Comparison of ENCODE assay signal across 11 cellular contexts in the genomic region with DNA sequence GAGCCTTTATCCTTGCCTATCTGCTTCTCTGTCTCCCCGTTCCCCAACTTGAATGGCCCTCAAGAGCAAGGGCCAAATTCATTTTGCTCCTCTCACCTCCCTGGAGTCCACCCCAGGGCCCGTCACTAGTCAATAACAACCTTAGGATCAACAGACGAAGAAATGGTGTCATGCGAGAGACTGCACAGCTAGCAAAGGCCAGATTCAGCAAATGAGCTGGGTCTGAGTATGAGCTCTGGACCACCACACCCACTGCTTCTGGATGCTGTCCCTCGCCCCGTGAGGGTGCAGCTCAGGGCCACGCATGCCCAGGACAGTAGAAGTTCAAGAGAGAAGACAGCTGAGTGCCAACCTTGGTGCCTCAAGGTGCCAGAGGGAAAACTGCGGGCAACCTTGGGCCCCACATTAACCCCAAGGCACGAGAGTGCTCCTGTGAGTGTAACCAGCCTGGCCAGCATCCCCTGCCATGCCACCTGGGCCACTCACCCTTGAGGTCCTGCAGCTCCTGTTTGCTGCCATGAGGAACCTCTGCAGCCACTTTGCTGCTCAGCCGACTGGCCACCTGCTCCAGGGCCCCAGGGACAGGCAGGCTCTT. TPM values are rescaled to one million over a fixed set of nuclear protein-coding genes. Genes with fewer than 3 reads are reported as not detected.
DNase-seq lines count a peak whose midpoint lies in the region; ATAC-seq and TF ChIP-seq lines count a peak whose summit lies in the region.
"Had no signal": no experiment of that assay in that cellular context is flagged by ENCODE, and none has a peak within 500 bp of the region (broad histone marks: within the 10 kb centered on the region; RNA-seq: fewer than 3 reads in every experiment).

No MANE protein-coding gene starts in this region.

- H2AFZ ChIP-seq in hepatocyte, result no peak overlapping the region

- ATAC-seq in WTC11, result no peak
- no peak for ATAC-seq in stimulated activated naive CD8-positive, alpha-beta T cell treated with anti-CD3 and anti-CD28 coated beads, Interleukin-15, amount 100 ng/mL, for 72 hours
- no peak for ATAC-seq in GM21786 (IDR thresholded peaks at IDR 0.05; ENCODE audit: unreplicated experiment)
- ATAC-seq: right cardiac atrium had no signal

- H3K27me3 Mint-ChIP-seq in activated naive CD4-positive, alpha-beta T cell treated with anti-CD3 and anti-CD28 coated beads, Interleukin-2, amount 50 U/mL, for 24 hours, result no peaks in the 10 kb centered on the region
- no peaks in the 10 kb centered on the region; the same call in 1 of the 2 replicates for H3K27me3 Mint-ChIP-seq in WTC11 (ENCODE audit: low read depth)
- H3K27me3 Mint-ChIP-seq in stimulated activated naive CD8-positive, alpha-beta T cell treated with anti-CD3 and anti-CD28 coated beads, Interleukin-15, amount 100 ng/mL, for 72 hours, result no peaks in the 10 kb centered on the region

- peaks cover 44% of the 10 kb centered on the region for H3K4me1 Mint-ChIP-seq in activated naive CD4-positive, alpha-beta T cell treated with anti-CD3 and anti-CD28 coated beads, Interleukin-2, amount 50 U/mL, for 24 hours
- peaks cover 17% of the 10 kb centered on the region for H3K4me1 Mint-ChIP-seq in WTC11
- peaks cover 46% of the 10 kb centered on the region for H3K4me1 Mint-ChIP-seq in stimulated activated naive CD8-positive, alpha-beta T cell treated with anti-CD3 and anti-CD28 coated beads, Interleukin-15, amount 100 ng/mL, for 72 hours

- H3K79me2 ChIP-seq in hepatocyte, result peaks cover 44% of the 10 kb centered on the region

- no peak for DNase-seq in activated naive CD4-positive, alpha-beta T cell treated with anti-CD3 and anti-CD28 coated beads, Interleukin-2, amount 50 U/mL, for 16 hours
- DNase-seq in WTC11 (ENCODE audit: low spot score), result no peak
- DNase-seq in hepatocyte (ENCODE audit: low spot score), result no peak
- DNase-seq in stimulated activated naive CD8-positive, alpha-beta T cell treated with anti-CD3 and anti-CD28 coated beads, Interleukin-15, amount 100 ng/mL, for 72 hours, result no peak
- DNase-seq in C1 segment of cervical spinal cord (lab: John Stamatoyannopoulos, UW), result no peak
- no peak for DNase-seq in hypothalamus (lab: John Stamatoyannopoulos, UW)
- DNase-seq: cerebellar nuclear complex, NCI-H69 had no signal

- no peaks in the 10 kb centered on the region for H3K36me3 ChIP-seq in hepatocyte (replicated peaks; ENCODE audit: insufficient read depth, low read depth)

- H3K27me3 ChIP-seq in hepatocyte, result no peaks in the 10 kb centered on the region

- no peak overlapping the region for H3K27ac ChIP-seq in hepatocyte

- H3K4me3 Mint-ChIP-seq in activated naive CD4-positive, alpha-beta T cell treated with anti-CD3 and anti-CD28 coated beads, Interleukin-2, amount 50 U/mL, for 24 hours, result peak overlapping the region; percentile 99
- peak overlapping the region; percentile 93 for H3K4me3 Mint-ChIP-seq in WTC11
- peak overlapping the region; percentile 89 to 94 for H3K4me3 Mint-ChIP-seq in stimulated activated naive CD8-positive, alpha-beta T cell treated with anti-CD3 and anti-CD28 coated beads, Interleukin-15, amount 100 ng/mL, for 72 hours

- H3K4me2 ChIP-seq in hepatocyte, result peak overlapping the region; percentile 91

- no peaks in the 10 kb centered on the region for H3K9me3 Mint-ChIP-seq in activated naive CD4-positive, alpha-beta T cell treated with anti-CD3 and anti-CD28 coated beads, Interleukin-2, amount 50 U/mL, for 24 hours
- H3K9me3 Mint-ChIP-seq in WTC11, result no peaks in the 10 kb centered on the region
- no peaks in the 10 kb centered on the region for H3K9me3 Mint-ChIP-seq in stimulated activated naive CD8-positive, alpha-beta T cell treated with anti-CD3 and anti-CD28 coated beads, Interleukin-15, amount 100 ng/mL, for 72 hours

- H3K27ac Mint-ChIP-seq in activated naive CD4-positive, alpha-beta T cell treated with anti-CD3 and anti-CD28 coated beads, Interleukin-2, amount 50 U/mL, for 24 hours, result no peak overlapping the region
- H3K27ac Mint-ChIP-seq in WTC11, result peak overlapping the region; percentile 15
- H3K27ac Mint-ChIP-seq in stimulated activated naive CD8-positive, alpha-beta T cell treated with anti-CD3 and anti-CD28 coated beads, Interleukin-15, amount 100 ng/mL, for 72 hours, result no peak overlapping the region

- 93% methylated on average over 10 of the region's 10 CpGs for WGBS in hepatocyte (ENCODE audit: low lambda C conversion rate, missing lambda C conversion rate)

- H3K4me3 ChIP-seq in hepatocyte, result no peak overlapping the region

- TF ChIP-seq CTCF in WTC11 (IDR thresholded peaks at IDR 0.05) (no peak), hepatocyte (IDR thresholded peaks at IDR 0.05; ENCODE audit: poor library complexity) (no peak)

- H3K4me1 ChIP-seq in hepatocyte (ENCODE audit: insufficient read depth), result peaks cover 15% of the 10 kb centered on the region

- H3K9me3 ChIP-seq in hepatocyte (ENCODE audit: low read depth), result no peaks in the 10 kb centered on the region

- H3K9me2 ChIP-seq in hepatocyte (replicated peaks; ENCODE audit: insufficient read depth), result no peaks in the 10 kb centered on the region

- peaks cover 7% of the 10 kb centered on the region for H3K36me3 Mint-ChIP-seq in activated naive CD4-positive, alpha-beta T cell treated with anti-CD3 and anti-CD28 coated beads, Interleukin-2, amount 50 U/mL, for 24 hours
- peaks cover 16% of the 10 kb centered on the region for H3K36me3 Mint-ChIP-seq in WTC11

- CTCF ChIA-PET in WTC11 (lab: Charles Lee), result interaction anchor here (2.6 kb wide), 1 partner anchor 11 kb away, joined by 14 read pairs; a partner anchor contains a TSS

- no peaks in the 10 kb centered on the region for H4K20me1 ChIP-seq in hepatocyte (ENCODE audit: insufficient read depth, poor library complexity, severe bottlenecking)

- POLR2A ChIA-PET in WTC11 (lab: Charles Lee), result interaction anchor here (1.2 kb wide), 1 partner anchor 12 kb away, joined by 3 read pairs; a partner anchor contains a TSS

TF ChIP-seq in WTC11, 78 proteins besides CTCF, POLR2A, EP300 and RAD21 (continues in another document):
- TF ChIP-seq ZNF232 (CRISPR knock-in tag; IDR thresholded peaks at IDR 0.05) (no peak), FOXP1 (CRISPR knock-in tag; IDR thresholded peaks at IDR 0.05; ENCODE audit: borderline replicate concordance) (no peak), ZNF121 (CRISPR knock-in tag; IDR thresholded peaks at IDR 0.05) (no peak), RELA (CRISPR knock-in tag; IDR thresholded peaks at IDR 0.05; ENCODE audit: borderline replicate concordance) (no peak), ATF1 (CRISPR knock-in tag; IDR thresholded peaks at IDR 0.05) (no peak), FOXK1 (CRISPR knock-in tag; IDR thresholded peaks at IDR 0.05) (no peak), NFATC4 (CRISPR knock-in tag; IDR thresholded peaks at IDR 0.05) (no peak)
- TF ChIP-seq, protein P1, sequence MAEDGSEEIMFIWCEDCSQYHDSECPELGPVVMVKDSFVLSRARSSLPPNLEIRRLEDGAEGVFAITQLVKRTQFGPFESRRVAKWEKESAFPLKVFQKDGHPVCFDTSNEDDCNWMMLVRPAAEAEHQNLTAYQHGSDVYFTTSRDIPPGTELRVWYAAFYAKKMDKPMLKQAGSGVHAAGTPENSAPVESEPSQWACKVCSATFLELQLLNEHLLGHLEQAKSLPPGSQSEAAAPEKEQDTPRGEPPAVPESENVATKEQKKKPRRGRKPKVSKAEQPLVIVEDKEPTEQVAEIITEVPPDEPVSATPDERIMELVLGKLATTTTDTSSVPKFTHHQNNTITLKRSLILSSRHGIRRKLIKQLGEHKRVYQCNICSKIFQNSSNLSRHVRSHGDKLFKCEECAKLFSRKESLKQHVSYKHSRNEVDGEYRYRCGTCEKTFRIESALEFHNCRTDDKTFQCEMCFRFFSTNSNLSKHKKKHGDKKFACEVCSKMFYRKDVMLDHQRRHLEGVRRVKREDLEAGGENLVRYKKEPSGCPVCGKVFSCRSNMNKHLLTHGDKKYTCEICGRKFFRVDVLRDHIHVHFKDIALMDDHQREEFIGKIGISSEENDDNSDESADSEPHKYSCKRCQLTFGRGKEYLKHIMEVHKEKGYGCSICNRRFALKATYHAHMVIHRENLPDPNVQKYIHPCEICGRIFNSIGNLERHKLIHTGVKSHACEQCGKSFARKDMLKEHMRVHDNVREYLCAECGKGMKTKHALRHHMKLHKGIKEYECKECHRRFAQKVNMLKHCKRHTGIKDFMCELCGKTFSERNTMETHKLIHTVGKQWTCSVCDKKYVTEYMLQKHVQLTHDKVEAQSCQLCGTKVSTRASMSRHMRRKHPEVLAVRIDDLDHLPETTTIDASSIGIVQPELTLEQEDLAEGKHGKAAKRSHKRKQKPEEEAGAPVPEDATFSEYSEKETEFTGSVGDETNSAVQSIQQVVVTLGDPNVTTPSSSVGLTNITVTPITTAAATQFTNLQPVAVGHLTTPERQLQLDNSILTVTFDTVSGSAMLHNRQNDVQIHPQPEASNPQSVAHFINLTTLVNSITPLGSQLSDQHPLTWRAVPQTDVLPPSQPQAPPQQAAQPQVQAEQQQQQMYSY (CRISPR knock-in tag; IDR thresholded peaks at IDR 0.05), result no peak

RNA-seq across cellular contexts. Expression of a gene that starts 11.8 kb away (rescaled TPM):
- total RNA-seq in WTC11 (2021), result 184 to 231 TPM (median 184 TPM) in 3 replicates
- total RNA-seq in hepatocyte, result 88.7 and 93.8 TPM in 2 replicates
- polyA plus RNA-seq in hepatocyte, result 155 and 181 TPM in 2 replicates

RNA-seq across cellular contexts. Expression of a gene that starts 19.1 kb away (rescaled TPM):
- total RNA-seq in WTC11 (2021) (37.6 to 43.9 TPM (median 40.6 TPM) in 3 replicates), hepatocyte (10.6 and 18.6 TPM in 2 replicates)
- polyA plus RNA-seq in hepatocyte, result 24.5 and 34.9 TPM in 2 replicates

RNA-seq across cellular contexts. Expression of a gene that starts 33.7 kb away (rescaled TPM):
- total RNA-seq in WTC11 (2021) (1.2 to 2.3 TPM (median 1.6 TPM) in 3 replicates), hepatocyte (0.07 TPM in 1 of 2 replicates, not detected in the other)
- 0.12 and 0.23 TPM in 2 replicates for polyA plus RNA-seq in hepatocyte

RNA-seq across cellular contexts. Expression of a gene that starts 48.7 kb away (rescaled TPM):
- total RNA-seq in WTC11 (2021) (not detected in 3 replicates), hepatocyte (0.16 TPM in 1 of 2 replicates, not detected in the other)
- polyA plus RNA-seq in hepatocyte, result not detected in 2 replicates
- total RNA-seq: right cardiac atrium had no signal
- polyA plus RNA-seq: right cardiac atrium had no signal

RNA-seq across cellular contexts. Expression of a gene that starts 51.0 kb away (rescaled TPM):
- total RNA-seq in WTC11 (2021), result 49.1 to 65.9 TPM (median 51.3 TPM) in 3 replicates
- total RNA-seq in hepatocyte, result 18.6 and 20.0 TPM in 2 replicates
- 22.9 and 26.5 TPM in 2 replicates for polyA plus RNA-seq in hepatocyte
